In genomic region chr1:34761176-34761761, GRCh38 we compare ENCODE assay signal across 2 cellular contexts.
TF ChIP-seq lines count a peak whose summit lies in the region.

No MANE protein-coding gene starts in this region.

TF ChIP-seq in IMR-90, 13 proteins besides CTCF, POLR2A, EP300 and RAD21:
- TF ChIP-seq CEBPB (IDR thresholded peaks at IDR 0.05; ENCODE audit: low read depth, low read length) (no peak), RFX5 (IDR thresholded peaks at IDR 0.05; ENCODE audit: low read depth, low read length) (no peak), CHD1 (IDR thresholded peaks at IDR 0.05; ENCODE audit: low read depth, low read length) (no peak), BHLHE40 (IDR thresholded peaks at IDR 0.05; ENCODE audit: low read depth, low read length) (no peak), MXI1 (IDR thresholded peaks at IDR 0.05; ENCODE audit: borderline replicate concordance, low read depth, low read length) (no peak), MAFK (IDR thresholded peaks at IDR 0.05; ENCODE audit: low read depth, low read length) (no peak), USF2 (IDR thresholded peaks at IDR 0.05; ENCODE audit: low read depth, low read length) (no peak), MAZ (IDR thresholded peaks at IDR 0.05; ENCODE audit: borderline replicate concordance, low read depth, low read length) (no peak), NFE2L2 (IDR thresholded peaks at IDR 0.05; ENCODE audit: low read depth, low read length) (no peak)
- TF ChIP-seq, protein P1, sequence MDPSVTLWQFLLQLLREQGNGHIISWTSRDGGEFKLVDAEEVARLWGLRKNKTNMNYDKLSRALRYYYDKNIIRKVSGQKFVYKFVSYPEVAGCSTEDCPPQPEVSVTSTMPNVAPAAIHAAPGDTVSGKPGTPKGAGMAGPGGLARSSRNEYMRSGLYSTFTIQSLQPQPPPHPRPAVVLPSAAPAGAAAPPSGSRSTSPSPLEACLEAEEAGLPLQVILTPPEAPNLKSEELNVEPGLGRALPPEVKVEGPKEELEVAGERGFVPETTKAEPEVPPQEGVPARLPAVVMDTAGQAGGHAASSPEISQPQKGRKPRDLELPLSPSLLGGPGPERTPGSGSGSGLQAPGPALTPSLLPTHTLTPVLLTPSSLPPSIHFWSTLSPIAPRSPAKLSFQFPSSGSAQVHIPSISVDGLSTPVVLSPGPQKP (IDR thresholded peaks at IDR 0.05; ENCODE audit: borderline replicate concordance, low read depth, low read length) = no peak

TF ChIP-seq in GM12878, 131 proteins besides CTCF, POLR2A, EP300 and RAD21:
- peak; percentile 33 for TF ChIP-seq USF1 (IDR thresholded peaks at IDR 0.05; ENCODE audit: borderline replicate concordance, extremely low read length, insufficient read depth, low read depth, low read length)
- no peak for TF ChIP-seq SP1 (IDR thresholded peaks at IDR 0.05; ENCODE audit: low read depth, low read length)
TF ChIP-seq in GM12878: peak in this region for 1.
